In the genomic region with DNA sequence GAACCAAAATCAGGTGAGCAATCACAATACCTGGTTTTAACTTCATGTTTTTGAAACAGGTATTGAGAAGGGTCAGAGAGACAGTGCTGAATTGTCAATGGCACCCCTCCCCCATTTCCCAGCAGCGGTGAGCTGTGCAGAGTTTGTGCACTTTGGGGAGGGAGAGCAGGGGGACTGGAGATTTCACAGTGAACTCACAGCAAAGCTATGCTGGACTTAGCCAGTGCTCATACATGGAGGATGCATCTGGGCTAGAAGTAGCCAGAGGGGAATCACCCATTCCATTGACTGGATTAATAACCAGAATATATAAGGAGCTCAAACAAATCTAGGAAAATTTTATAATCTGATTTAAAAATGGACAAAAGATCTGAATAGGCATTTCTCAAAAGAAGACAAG, we compare ENCODE assay signal across 1 cellular context.
TF ChIP-seq lines count a peak whose summit lies in the region.

No MANE protein-coding gene starts in this region.

TF ChIP-seq in endothelial cell of umbilical vein, 7 proteins besides CTCF, POLR2A, EP300 and RAD21 (continued from another document):
- TF ChIP-seq EZH2 (IDR thresholded peaks at IDR 0.05; ENCODE audit: borderline replicate concordance, low read depth, low read length, severe bottlenecking) (no peak), POLR2AphosphoS5 (IDR thresholded peaks at IDR 0.05; ENCODE audit: insufficient read depth, low read depth, low read length) (no peak), MYC (IDR thresholded peaks at IDR 0.05; ENCODE audit: low read depth, low read length) (no peak), JUN (IDR thresholded peaks at IDR 0.05; ENCODE audit: borderline replicate concordance, insufficient read depth, insufficient read length, low read depth) (no peak)
